Comparison of ENCODE assay signal across 8 cellular contexts in the genomic region with DNA sequence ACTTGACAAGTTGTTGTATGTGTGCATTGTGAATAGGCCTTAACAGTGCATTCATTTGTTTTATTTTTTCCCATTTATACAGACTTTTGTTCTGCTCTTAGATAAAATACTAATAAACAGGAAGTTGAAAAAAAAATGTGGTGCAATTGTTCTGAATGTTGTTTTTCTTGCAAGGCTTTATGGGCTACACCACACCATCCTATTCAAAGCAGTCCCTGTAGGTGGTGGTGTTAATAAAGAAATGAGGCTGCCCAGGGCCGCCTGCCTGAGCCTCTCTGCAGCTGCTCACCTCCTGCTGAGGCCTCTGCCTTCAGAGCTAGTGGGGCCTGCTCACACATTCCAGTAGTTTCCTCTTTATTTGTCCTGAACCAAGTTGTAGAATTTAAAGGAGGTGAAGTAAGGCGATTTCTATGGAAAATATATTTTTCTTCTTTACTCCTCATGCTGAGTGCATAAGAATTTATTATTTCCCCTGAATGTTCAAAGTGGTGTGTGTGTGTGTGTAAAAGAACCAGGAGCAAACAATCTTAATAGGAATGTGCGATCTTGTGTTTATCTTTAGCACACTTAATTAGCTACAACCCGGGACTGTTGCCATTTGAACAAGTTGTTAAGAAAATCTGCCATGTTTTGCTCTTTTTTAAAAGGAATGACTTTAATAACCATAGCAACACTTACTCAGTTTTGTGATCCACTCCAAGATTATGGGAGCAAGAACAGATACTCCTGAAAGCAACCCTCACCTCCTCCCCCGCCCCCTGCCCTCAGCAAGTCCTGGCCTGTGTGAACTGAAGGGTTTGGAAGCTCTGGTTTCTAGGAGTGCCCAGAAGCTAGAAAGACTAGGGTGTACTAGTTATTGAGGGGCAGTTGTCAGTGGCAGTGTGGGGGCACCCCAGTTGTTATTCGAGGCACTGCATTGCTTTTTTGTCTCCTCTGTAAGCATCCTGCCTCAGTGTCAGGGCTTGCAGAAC.
DNase-seq lines count a peak whose midpoint lies in the region; ATAC-seq lines count a peak whose summit lies in the region.
"Not testable (repeated sequence)": the region's sequence is repeated elsewhere in the genome, so short reads cannot be mapped to it uniquely, and the experiment has no call there.

No MANE protein-coding gene starts in this region.

- not testable (repeated sequence) for H2AFZ ChIP-seq in Karpas-422 (ENCODE audit: low read length)

- H3K36me3 ChIP-seq in Karpas-422 (ENCODE audit: insufficient read depth, low read length) = not testable (repeated sequence)

- H3K4me2 ChIP-seq in Karpas-422 (ENCODE audit: low read depth, low read length, poor library complexity, severe bottlenecking) = peak overlapping the region; percentile 25

- not testable (repeated sequence) for H3K27me3 ChIP-seq in Karpas-422 (ENCODE audit: low read length)

- H3K27ac Mint-ChIP-seq in activated T-helper 17 cell treated with anti-CD3 and anti-CD28 coated beads, Interleukin-2, amount 50 U/mL, for 72 hours; stimulated activated naive CD8-positive, alpha-beta T cell treated with anti-CD3 and anti-CD28 coated beads, Interleukin-15, amount 100 ng/mL, for 72 hours: not testable (repeated sequence)

- not testable (repeated sequence) for H3K27me3 Mint-ChIP-seq in activated T-helper 17 cell treated with anti-CD3 and anti-CD28 coated beads, Interleukin-2, amount 50 U/mL, for 72 hours; stimulated activated naive CD8-positive, alpha-beta T cell treated with anti-CD3 and anti-CD28 coated beads, Interleukin-15, amount 100 ng/mL, for 72 hours

- not testable (repeated sequence) for H3K4me1 Mint-ChIP-seq in activated T-helper 17 cell treated with anti-CD3 and anti-CD28 coated beads, Interleukin-2, amount 50 U/mL, for 72 hours
- peaks cover 16% of the 10 kb centered on the region for H3K4me1 Mint-ChIP-seq in stimulated activated naive CD8-positive, alpha-beta T cell treated with anti-CD3 and anti-CD28 coated beads, Interleukin-15, amount 100 ng/mL, for 72 hours

- peaks cover 14% of the 10 kb centered on the region for H3K36me3 Mint-ChIP-seq in activated T-helper 17 cell treated with anti-CD3 and anti-CD28 coated beads, Interleukin-2, amount 50 U/mL, for 72 hours (ENCODE audit: low read depth)

- not testable (repeated sequence) for H3K9me3 Mint-ChIP-seq in activated T-helper 17 cell treated with anti-CD3 and anti-CD28 coated beads, Interleukin-2, amount 50 U/mL, for 72 hours; stimulated activated naive CD8-positive, alpha-beta T cell treated with anti-CD3 and anti-CD28 coated beads, Interleukin-15, amount 100 ng/mL, for 72 hours

- ATAC-seq in GM19463 (IDR thresholded peaks at IDR 0.05; ENCODE audit: unreplicated experiment) (peak; percentile 70), HG02943 (IDR thresholded peaks at IDR 0.05; ENCODE audit: low read depth, unreplicated experiment) (peak; percentile 86)
- ATAC-seq in activated T-helper 17 cell treated with anti-CD3 and anti-CD28 coated beads, Interleukin-2, amount 50 U/mL, for 72 hours (replicated peaks) = peak; percentile 59
- ATAC-seq in stimulated activated naive CD8-positive, alpha-beta T cell treated with anti-CD3 and anti-CD28 coated beads, Interleukin-15, amount 100 ng/mL, for 72 hours = peak; percentile 92

- H3K4me3 ChIP-seq in Karpas-422 (ENCODE audit: low read length) = not testable (repeated sequence)

- not testable (repeated sequence) for H3K9me2 ChIP-seq in Karpas-422 (replicated peaks; ENCODE audit: insufficient read depth, low read length)

- DNase-seq in ELF-1 (ENCODE audit: low read depth, low spot score) (peak; percentile 30), Karpas-422 (peak; percentile 71), fibroblast of gingiva (ENCODE audit: low read depth) (peak; percentile 72), lung microvascular endothelial cell (ENCODE audit: low read depth in 2 of 2) (peak; percentile 70 to 73)
- peak in 1 of 2 donors; percentile 42 for DNase-seq in stimulated activated naive CD8-positive, alpha-beta T cell treated with anti-CD3 and anti-CD28 coated beads, Interleukin-15, amount 100 ng/mL, for 72 hours

- not testable (repeated sequence) for H4K20me1 ChIP-seq in Karpas-422 (ENCODE audit: insufficient read depth, low read depth, low read length)

- peaks cover 37% of the 10 kb centered on the region for H3K79me2 ChIP-seq in Karpas-422 (ENCODE audit: low read length)

- H3K9me3 ChIP-seq in Karpas-422 (ENCODE audit: low read length) = not testable (repeated sequence)

- H3K27ac ChIP-seq in Karpas-422 (ENCODE audit: low read length) = peak overlapping the region; percentile 62

- not testable (repeated sequence) for H3K4me3 Mint-ChIP-seq in activated T-helper 17 cell treated with anti-CD3 and anti-CD28 coated beads, Interleukin-2, amount 50 U/mL, for 72 hours; stimulated activated naive CD8-positive, alpha-beta T cell treated with anti-CD3 and anti-CD28 coated beads, Interleukin-15, amount 100 ng/mL, for 72 hours

- H3K9ac ChIP-seq in Karpas-422 (ENCODE audit: low read length) = not testable (repeated sequence)

- H3K4me1 ChIP-seq in Karpas-422 (ENCODE audit: low read length) = peaks cover 49% of the 10 kb centered on the region
